8 cellular contexts compared by ENCODE assay signal in the genomic region with DNA sequence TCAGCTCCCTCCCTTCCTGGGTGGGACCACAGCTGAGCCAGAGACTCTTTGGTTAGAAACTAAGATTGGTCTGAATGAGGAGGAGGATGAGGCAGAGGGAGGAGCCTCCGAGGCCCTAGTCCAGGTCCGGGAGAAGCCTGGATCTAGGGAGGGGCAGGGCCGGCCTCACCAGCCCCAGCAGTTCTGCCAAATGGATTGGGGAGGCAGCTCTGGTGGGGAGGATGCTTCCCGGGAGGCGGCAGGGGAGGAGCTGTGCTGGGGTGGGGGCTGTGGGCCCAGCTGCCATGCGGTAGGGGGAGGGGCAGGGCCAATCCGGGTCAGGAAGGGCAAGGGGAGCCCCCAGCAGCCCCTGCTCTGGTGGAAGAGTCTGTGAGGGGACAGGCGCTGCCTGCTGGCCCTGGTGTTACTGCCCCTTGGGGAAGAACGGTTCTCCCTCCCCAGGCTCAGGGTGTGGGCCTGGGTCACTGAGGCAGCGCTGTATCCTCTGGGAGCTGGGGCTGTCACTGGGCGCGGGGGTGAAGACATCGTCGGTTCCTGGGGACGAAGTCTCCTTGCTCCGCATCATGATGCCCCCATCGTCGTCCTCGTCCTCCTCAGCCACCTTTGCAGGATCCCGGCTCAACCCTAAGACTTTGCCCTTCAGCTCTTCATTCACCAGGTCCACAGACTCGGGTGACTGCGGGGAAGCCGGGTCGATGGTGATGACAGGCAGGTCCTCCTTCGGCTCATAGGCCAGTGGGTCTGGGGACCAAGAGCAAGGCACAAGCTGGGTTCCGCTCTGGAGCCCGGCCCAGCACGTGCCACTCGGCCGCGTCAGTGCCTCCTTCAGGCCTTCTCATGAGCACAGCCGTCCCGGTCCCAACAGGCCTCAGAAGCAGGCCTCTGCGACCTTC. TPM values are rescaled to one million over a fixed set of nuclear protein-coding genes. Genes with fewer than 3 reads are reported as not detected.
DNase-seq lines count a peak whose midpoint lies in the region; ATAC-seq and TF ChIP-seq lines count a peak whose summit lies in the region.

No MANE protein-coding gene starts in this region.

- H3K4me3 ChIP-seq in fibroblast of the aortic adventitia (ENCODE audit: low read depth, low read length): no peak overlapping the region
- H3K4me3 ChIP-seq in prostate gland: no peak overlapping the region
- no peak overlapping the region for H3K4me3 ChIP-seq in MM.1S (ENCODE audit: low read length)

- H3K79me2 ChIP-seq in MM.1S (ENCODE audit: low read length): no peaks in the 10 kb centered on the region

- TF ChIP-seq CTCF in fibroblast of the aortic adventitia (IDR thresholded peaks at IDR 0.05; ENCODE audit: insufficient read depth, low read length): no peak
- TF ChIP-seq CTCF in prostate gland (IDR thresholded peaks at IDR 0.05): no peak
- TF ChIP-seq CTCF in MM.1S (IDR thresholded peaks at IDR 0.05; ENCODE audit: low read length): no peak

- no peaks in the 10 kb centered on the region for H3K9me3 ChIP-seq in prostate gland
- no peaks in the 10 kb centered on the region for H3K9me3 ChIP-seq in MM.1S (replicated peaks; ENCODE audit: insufficient read depth, low read length)

- no peaks in the 10 kb centered on the region for H3K9me2 ChIP-seq in MM.1S (replicated peaks; ENCODE audit: insufficient read depth, low read length)

- H3K36me3 ChIP-seq in prostate gland (no peaks in the 10 kb centered on the region), MM.1S (replicated peaks; ENCODE audit: insufficient read depth, low read length) (no peaks in the 10 kb centered on the region)

- peaks cover 6% of the 10 kb centered on the region for H3K4me1 ChIP-seq in prostate gland (replicated peaks)
- no peaks in the 10 kb centered on the region for H3K4me1 ChIP-seq in MM.1S (ENCODE audit: low read length)

- H3K27me3 ChIP-seq in prostate gland (replicated peaks; ENCODE audit: insufficient read depth) (no peaks in the 10 kb centered on the region), MM.1S (replicated peaks; ENCODE audit: insufficient read depth, low read length) (no peaks in the 10 kb centered on the region)

- intact Hi-C loops in prostate gland (cut with DNase I): loop anchor here (2.0 to 10.0 kb wide), 3 partner anchors 55 to 285 kb away; partner anchors contain the start of genes CD164L2 and KDF1

- no peak for TF ChIP-seq POLR2A in prostate gland (IDR thresholded peaks at IDR 0.05)

- no peak overlapping the region for H3K4me2 ChIP-seq in MM.1S (ENCODE audit: low read depth, low read length)

- 73% methylated on average over 34 of the region's 34 CpGs for WGBS in prostate gland

- H4K20me1 ChIP-seq in MM.1S (ENCODE audit: insufficient read depth, low read length): no peaks in the 10 kb centered on the region

- no peaks in the 10 kb centered on the region for H3F3A ChIP-seq in MM.1S (ENCODE audit: insufficient read depth, low read length)

- H3K9ac ChIP-seq in MM.1S (ENCODE audit: low read length): no peak overlapping the region

- H3K27ac ChIP-seq in prostate gland (peak overlapping the region; percentile 46 to 47), MM.1S (ENCODE audit: low read length) (no peak overlapping the region)

- peak; percentile 91 for DNase-seq in GM03348 (ENCODE audit: low spot score)
- DNase-seq in SK-N-DZ (ENCODE audit: low spot score): peak; percentile 67
- peak; percentile 89 for DNase-seq in fibroblast of the aortic adventitia (ENCODE audit: low read depth)
- no peak for DNase-seq in prostate gland (ENCODE audit: low spot score)
- no peak for DNase-seq in stimulated activated CD4-positive, alpha-beta T cell treated with anti-CD3 and anti-CD28 coated beads, Interleukin-1b, Interleukin-23, amount 100 ng/mL, for 48 hours
- no peak for DNase-seq in MM.1S

- no peak for ATAC-seq in GM19397 (IDR thresholded peaks at IDR 0.05; ENCODE audit: unreplicated experiment)
- ATAC-seq in HG03159 (IDR thresholded peaks at IDR 0.05; ENCODE audit: unreplicated experiment): no peak

- H2AFZ ChIP-seq in MM.1S (ENCODE audit: low read length): no peak overlapping the region

RNA-seq across cellular contexts. Expression of gene SLC9A1, which starts 54.8 kb away (rescaled TPM):
- polyA plus RNA-seq in SK-N-DZ (2014; cell fraction: cytosol; rRNA removed): 3.7 and 5.6 TPM in 2 replicates
- polyA plus RNA-seq in SK-N-DZ (2014; cell fraction: nucleus; rRNA removed): 2.2 and 5.6 TPM in 2 replicates
- total RNA-seq in fibroblast of the aortic adventitia (ENCODE audit: low replicate concordance): 1.3 and 7.4 TPM in 2 replicates
- 10 to 100 TPM; 22.9 to 30.4 TPM for total RNA-seq in prostate gland

Comparison
In these comparisons a context has a peak if more than half of its experiments do, and no peak if none do; other contexts are left out.
1. DNase-seq: peak in GM03348 (single experiment), SK-N-DZ (single experiment) and fibroblast of the aortic adventitia (single experiment); none in prostate gland (single experiment), stimulated activated CD4-positive, alpha-beta T cell treated with anti-CD3 and anti-CD28 coated beads, Interleukin-1b, Interleukin-23, amount 100 ng/mL, for 48 hours (single experiment) and MM.1S (single experiment).